In genomic region chr6:125956506-125957390, GRCh38 we compare ENCODE assay signal across 8 cellular contexts. TPM values are rescaled to one million over a fixed set of nuclear protein-coding genes. Genes with fewer than 3 reads are reported as not detected.
DNase-seq lines count a peak whose midpoint lies in the region; ATAC-seq and TF ChIP-seq lines count a peak whose summit lies in the region.

Gene HINT3, plus strand, starts transcription at chr6:125956770. Its CDS starts 208 bp downstream, at chr6:125956978.

- peak; percentile 98 for ATAC-seq in gastroesophageal sphincter

- H3K4me3 ChIP-seq in GM08714 (ENCODE audit: low read length) (peak within 1 kb of the TSS; percentile 95), gastroesophageal sphincter (peak within 1 kb of the TSS; percentile 82 to 98), neutrophil (ENCODE audit: low read depth in 1 of 2, low read length in 1 of 2) (peak within 1 kb of the TSS; percentile 85 to 89)

- 0 to 1% methylated on average over 2 to 16 of the region's 82 CpGs for WGBS in gastroesophageal sphincter (ENCODE audit: low coverage in 1 of 2), 2 donors

- H3K36me3 Mint-ChIP-seq in HFFc6 (ENCODE audit: low read depth): no peaks in the 10 kb centered on the region
- peaks cover 2% of the 10 kb centered on the region for H3K36me3 Mint-ChIP-seq in activated naive CD4-positive, alpha-beta T cell treated with anti-CD3 and anti-CD28 coated beads, Interleukin-2, amount 10 ng/mL, durations not matched to agents 7 days and 5 days

- no peak within 1 kb of the TSS for H3K4me3 Mint-ChIP-seq in HFFc6
- no peak within 1 kb of the TSS for H3K4me3 Mint-ChIP-seq in activated naive CD4-positive, alpha-beta T cell treated with anti-CD3 and anti-CD28 coated beads, Interleukin-2, amount 10 ng/mL, durations not matched to agents 7 days and 5 days

- H3K27ac ChIP-seq in gastroesophageal sphincter: peak within 1 kb of the TSS; percentile 87 to 95 (median 89)
- H3K27ac ChIP-seq in neutrophil: peak within 1 kb of the TSS; percentile 87
- H3K27ac ChIP-seq in substantia nigra (ENCODE audit: low read depth, low read length, poor library complexity, severe bottlenecking): peak within 1 kb of the TSS; percentile 98

- H3K27ac Mint-ChIP-seq in HFFc6: no peak within 1 kb of the TSS
- H3K27ac Mint-ChIP-seq in activated naive CD4-positive, alpha-beta T cell treated with anti-CD3 and anti-CD28 coated beads, Interleukin-2, amount 10 ng/mL, durations not matched to agents 7 days and 5 days: peak within 1 kb of the TSS; percentile 68

- H3K9me3 ChIP-seq in gastroesophageal sphincter (no peaks in the 10 kb centered on the region), neutrophil (no peaks in the 10 kb centered on the region)

- TF ChIP-seq EP300 in gastroesophageal sphincter (IDR thresholded peaks at IDR 0.05): no peak

- H3K36me3 ChIP-seq in gastroesophageal sphincter (no peaks in the 10 kb centered on the region), neutrophil (peaks cover 4% of the 10 kb centered on the region)

- TF ChIP-seq CTCF in HFFc6 (IDR thresholded peaks at IDR 0.05) (peak; percentile 100), gastroesophageal sphincter (IDR thresholded peaks at IDR 0.05) (peak; percentile 96 to 97 (median 96)), neutrophil (IDR thresholded peaks at IDR 0.05) (peak; percentile 96)

- no peaks in the 10 kb centered on the region; the same call in 1 of the 2 replicates for H3K27me3 Mint-ChIP-seq in HFFc6 (ENCODE audit: insufficient read depth)
- H3K27me3 Mint-ChIP-seq in activated naive CD4-positive, alpha-beta T cell treated with anti-CD3 and anti-CD28 coated beads, Interleukin-2, amount 10 ng/mL, durations not matched to agents 7 days and 5 days: peaks cover 15% of the 10 kb centered on the region

- H3K27me3 ChIP-seq in gastroesophageal sphincter (no peaks in the 10 kb centered on the region), neutrophil (no peaks in the 10 kb centered on the region)

- peak; percentile 94 for DNase-seq in HFFc6
- peak; percentile 99 for DNase-seq in NAMALWA (ENCODE audit: low spot score)
- DNase-seq in SK-N-DZ (ENCODE audit: low spot score): peak; percentile 98
- DNase-seq in activated naive CD4-positive, alpha-beta T cell treated with anti-CD3 and anti-CD28 coated beads, Interleukin-2, amount 10 ng/mL, durations not matched to agents 7 days and 5 days: peak; percentile 99
- DNase-seq in substantia nigra (lab: John Stamatoyannopoulos, UW): peak; percentile 71 to 99 (median 94)

- CTCF ChIA-PET in activated naive CD4-positive, alpha-beta T cell treated with anti-CD3 and anti-CD28 coated beads, Interleukin-2, amount 10 ng/mL, durations not matched to agents 7 days and 5 days (lab: Charles Lee): interaction anchor here (0.6 to 9.9 kb wide), 53 partner anchors 8 to 1163 kb away, joined by 3 to 140 read pairs (median 4); partner anchors contain the start of genes NCOA7 and TRMT11

- H3K4me1 ChIP-seq in gastroesophageal sphincter (peaks cover 4 to 44% (median 6%) of the 10 kb centered on the region in 3 donors), neutrophil (ENCODE audit: control insufficient read depth in 1 of 2, insufficient read depth in 1 of 2, low read depth in 1 of 2, low read length in 1 of 2) (peaks cover 25 to 33% of the 10 kb centered on the region in 2 experiments)

- peaks cover 6% of the 10 kb centered on the region for H3K4me1 Mint-ChIP-seq in HFFc6 (ENCODE audit: low read depth)
- peaks cover 8% of the 10 kb centered on the region for H3K4me1 Mint-ChIP-seq in activated naive CD4-positive, alpha-beta T cell treated with anti-CD3 and anti-CD28 coated beads, Interleukin-2, amount 10 ng/mL, durations not matched to agents 7 days and 5 days

- no peaks in the 10 kb centered on the region for H3K9me3 Mint-ChIP-seq in HFFc6
- H3K9me3 Mint-ChIP-seq in activated naive CD4-positive, alpha-beta T cell treated with anti-CD3 and anti-CD28 coated beads, Interleukin-2, amount 10 ng/mL, durations not matched to agents 7 days and 5 days: no peaks in the 10 kb centered on the region

- peak in 1 of 2 donors; percentile 34 for TF ChIP-seq POLR2A in gastroesophageal sphincter (IDR thresholded peaks at IDR 0.05)

RNA-seq across cellular contexts. Expression of gene HINT3, which starts in this region (rescaled TPM):
- 10 to 100 TPM; 11.0 to 14.4 (median 12.3) TPM for total RNA-seq in HFFc6 (2021; fragmentation: NEBNext Ultra II Directional; extraction: Animal tissue kit (Norgen Biotek cat#: 25700))
- 20.8 and 20.9 TPM in 2 replicates for polyA plus RNA-seq in SK-N-DZ (2014; cell fraction: cytosol; rRNA removed)
- 3.4 and 5.3 TPM in 2 replicates for polyA plus RNA-seq in SK-N-DZ (2014; cell fraction: nucleus; rRNA removed)
- 10 to 100 TPM; 31.0 to 54.8 (median 46.2) TPM for total RNA-seq in gastroesophageal sphincter

Comparison
In these comparisons a context has a peak if more than half of its experiments do, and no peak if none do; other contexts are left out.
1. Peak in every context shown above with its lines: DNase-seq, ATAC-seq, H3K4me3 ChIP-seq and H3K27ac ChIP-seq.